19 cellular contexts compared by ENCODE assay signal in genomic region chr1:44242761-44243160, GRCh38. TPM values are rescaled to one million over a fixed set of nuclear protein-coding genes. Genes with fewer than 3 reads are reported as not detected.
DNase-seq lines count a peak whose midpoint lies in the region; ATAC-seq, FAIRE-seq and TF ChIP-seq lines count a peak whose summit lies in the region.
"Had no signal": no experiment of that assay in that cellular context is flagged by ENCODE, and none has a peak within 500 bp of the region (broad histone marks: within the 10 kb centered on the region; RNA-seq: fewer than 3 reads in every experiment).

No MANE protein-coding gene starts in this region.

- FAIRE-seq in GM12892 (lab: Jason Lieb, UNC) = no peak
- FAIRE-seq: A204.1, D721Med, G401.6, GM12891 had no signal

- CTCF ChIA-PET in A673 (lab: Charles Lee) = no interaction called here

- no peak overlapping the region for H3K4me2 ChIP-seq in mesendoderm (ENCODE audit: low read length)

- H3K4me1 ChIP-seq in A673 (ENCODE audit: insufficient read depth, low read length, poor library complexity, severe bottlenecking) (peaks cover 48% of the 10 kb centered on the region), mesendoderm (ENCODE audit: control insufficient read depth, low read depth, low read length) (peaks cover 39% of the 10 kb centered on the region)

- no peaks in the 10 kb centered on the region for H3K27me3 ChIP-seq in A673 (replicated peaks; ENCODE audit: insufficient read depth, low read depth, low read length, poor library complexity)
- no peaks in the 10 kb centered on the region for H3K27me3 ChIP-seq in dorsolateral prefrontal cortex
- H3K27me3 ChIP-seq in mesendoderm (ENCODE audit: insufficient read depth, low read length, poor library complexity) = no peaks in the 10 kb centered on the region

- no peak overlapping the region for H4K5ac ChIP-seq in mesendoderm (ENCODE audit: low read length)

- TF ChIP-seq POLR2A in GM12892 (IDR thresholded peaks at IDR 0.05; ENCODE audit: low read depth, low read length) = no peak

- H3K9me3 ChIP-seq in A673 (ENCODE audit: low read depth, low read length, poor library complexity, severe bottlenecking) = no peaks in the 10 kb centered on the region

- H2BK120ac ChIP-seq in mesendoderm (ENCODE audit: low read depth, low read length) = no peak overlapping the region

- POLR2A ChIA-PET in A673 (lab: Charles Lee; ENCODE audit: low non-redundant PET) = no interaction called here

- H3K23ac ChIP-seq in mesendoderm (ENCODE audit: low read length) = no peak overlapping the region

- TF ChIP-seq CTCF in A673 (conservative IDR thresholded peaks at IDR 0.05; ENCODE audit: low read depth, low read length) (no peak), dorsolateral prefrontal cortex (IDR thresholded peaks at IDR 0.05 in 54 of 56, conservative IDR thresholded peaks at IDR 0.05 in 2 of 56; ENCODE audit: low read depth in 1 of 56, partially characterized antibody in 56 of 56) (no peak)

- BruUV-seq in A673 (replicated peaks; lab: Mats Ljungman, UMichigan) = no TSS peak

- peak overlapping the region; percentile 34 for H3K27ac ChIP-seq in A673 (ENCODE audit: low read depth, low read length, poor library complexity, severe bottlenecking)
- H3K27ac ChIP-seq in dorsolateral prefrontal cortex = peak overlapping the region in 31 of 59 donors; percentile 1 to 80 (median 35)
- H3K27ac ChIP-seq in mesendoderm (ENCODE audit: low read depth, low read length) = no peak overlapping the region
- peak overlapping the region; percentile 22 for H3K27ac ChIP-seq in substantia nigra (ENCODE audit: low read depth, low read length, poor library complexity, severe bottlenecking)

- DNase-seq in A673 (ENCODE audit: low spot score) (peak; percentile 33), dorsolateral prefrontal cortex (no peak), mesendoderm (no peak), substantia nigra (lab: John Stamatoyannopoulos, UW) (peak in 9 of 49 donors; percentile 14 to 42 (median 26)), RPMI8226 (no peak), islet precursor cell (no peak), GM12892 (ENCODE audit: insufficient read length) (no peak)
- DNase-seq: CD8-positive, alpha-beta T cell; COR-L47; DMS153; DMS79 treated with DMSO at 0.1 percent for 48 hours; EL; HCEC 1CT; HFFc6 had no signal

- intact Hi-C loops in A673 (cut with micrococcal nuclease; ENCODE audit: unreplicated experiment) = no loop called here
- intact Hi-C loops in dorsolateral prefrontal cortex (cut with DNase I) = no loop called here

- H4K8ac ChIP-seq in mesendoderm (ENCODE audit: low read depth, low read length) = no peak overlapping the region

- H3K4me3 ChIP-seq in A673 (ENCODE audit: low read depth, low read length, poor library complexity, severe bottlenecking) (no peak overlapping the region), dorsolateral prefrontal cortex (no peak overlapping the region), mesendoderm (ENCODE audit: low read length) (no peak overlapping the region)

- no peak overlapping the region for H2BK15ac ChIP-seq in mesendoderm (replicated peaks; ENCODE audit: low read depth)

- no peak overlapping the region for H2AK5ac ChIP-seq in mesendoderm (ENCODE audit: low read length)

- no peak overlapping the region for H3K4ac ChIP-seq in mesendoderm (ENCODE audit: low read depth, low read length)

- H3K18ac ChIP-seq in mesendoderm (ENCODE audit: low read length) = no peak overlapping the region

- ATAC-seq in HG03432 (IDR thresholded peaks at IDR 0.05; ENCODE audit: unreplicated experiment) = no peak
- ATAC-seq: CD8-positive, alpha-beta T cell had no signal

- no peak overlapping the region for H3K9ac ChIP-seq in mesendoderm (ENCODE audit: low read length)

- H3K56ac ChIP-seq in mesendoderm (ENCODE audit: low read length) = peak overlapping the region; percentile 58

- peak overlapping the region; percentile 56 for H2BK5ac ChIP-seq in mesendoderm (ENCODE audit: low read length)

- no peaks in the 10 kb centered on the region for H3K79me2 ChIP-seq in mesendoderm (ENCODE audit: control insufficient read depth, insufficient read depth, low read length)

- no CpG with 5 or more reads among the region's 15 CpGs for WGBS in mesendoderm (ENCODE audit: extremely low coverage, insufficient coverage, low lambda C conversion rate)

- H3K79me1 ChIP-seq in mesendoderm (ENCODE audit: low read length) = peaks cover 3% of the 10 kb centered on the region

- H3K36me3 ChIP-seq in A673 (ENCODE audit: insufficient read depth, low read length, poor library complexity, severe bottlenecking) = peaks cover 8% of the 10 kb centered on the region
- H3K36me3 ChIP-seq in mesendoderm (ENCODE audit: control insufficient read depth, insufficient read depth, low read length) = no peaks in the 10 kb centered on the region

RNA-seq across cellular contexts. Expression of gene DMAP1, which starts 29.5 kb away (rescaled TPM):
- 37.3 and 41.0 TPM in 2 replicates for total RNA-seq in A673 (2021)
- 10 to 100 TPM; 46.6 to 81.3 (median 59.7) TPM for total RNA-seq in dorsolateral prefrontal cortex
- 28.4 TPM for polyA plus RNA-seq in mesendoderm (2013, experiment 1 of 2)
- polyA plus RNA-seq in mesendoderm (2013, experiment 2 of 2) = 27.4 TPM
- polyA plus RNA-seq in GM12892 (2012; ENCODE audit: missing spikeins) = 17.4 TPM
